8 cellular contexts compared by ENCODE assay signal in the genomic region with DNA sequence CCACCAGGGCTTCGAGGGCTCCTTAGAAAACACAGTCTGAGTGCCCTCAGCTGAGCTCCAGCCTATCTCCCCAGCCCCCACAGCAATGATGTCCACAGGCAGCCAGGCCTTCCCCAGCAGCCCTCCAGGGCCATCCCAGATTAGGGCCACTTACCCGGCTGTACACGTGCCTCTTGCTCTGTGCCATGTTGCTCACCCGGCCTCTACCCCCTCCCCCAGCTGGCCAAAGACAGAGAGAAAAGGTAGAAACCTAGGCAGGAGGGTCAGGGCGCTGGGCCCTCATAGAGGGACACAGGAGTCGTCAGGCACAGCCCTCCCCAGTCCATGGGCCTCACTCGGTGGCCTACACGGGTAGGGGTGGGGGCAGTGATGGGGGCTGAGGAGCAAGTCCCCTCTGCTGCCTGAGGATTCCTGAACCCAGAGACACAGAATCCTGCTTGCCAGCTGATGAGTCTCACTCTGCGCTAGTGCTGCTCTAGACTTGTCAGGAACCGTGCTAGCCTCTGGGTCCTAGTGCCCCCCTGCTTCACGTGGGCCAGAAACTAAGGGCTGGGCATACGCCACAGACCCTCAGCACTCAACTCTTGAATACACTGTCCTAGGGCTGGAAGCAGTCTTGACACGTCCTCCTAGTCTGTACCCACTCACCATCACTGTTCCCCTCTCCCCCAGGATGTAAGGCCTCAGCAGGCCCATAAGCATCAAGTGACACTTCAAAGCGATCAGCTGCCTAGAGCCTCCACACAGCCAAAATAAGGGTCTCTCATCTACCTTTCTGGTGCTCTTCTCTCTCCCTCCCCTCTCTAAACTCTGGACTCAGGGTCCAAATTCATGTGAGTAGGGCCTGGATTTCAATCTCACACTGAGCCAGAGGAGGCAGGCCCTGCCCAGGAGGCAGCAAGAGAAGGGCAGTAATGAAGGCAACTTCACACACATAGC. TPM values are rescaled to one million over a fixed set of nuclear protein-coding genes. Genes with fewer than 3 reads are reported as not detected.
DNase-seq lines count a peak whose midpoint lies in the region; ATAC-seq and TF ChIP-seq lines count a peak whose summit lies in the region.

A gene (minus strand): TSS at position 461 of the 939 bp plus-strand sequence. CDS start 274 bp downstream, at position 187.

- TF ChIP-seq EP300 in neural cell (conservative IDR thresholded peaks at IDR 0.05; ENCODE audit: poor library complexity, severe bottlenecking), result no peak

- H3K4me2 ChIP-seq in Loucy (ENCODE audit: low read depth, low read length, poor library complexity, severe bottlenecking) (peak within 1 kb of the TSS; percentile 76), neural cell (ENCODE audit: low read length) (peak within 1 kb of the TSS; percentile 86)

- ATAC-seq in HG03097 (IDR thresholded peaks at IDR 0.05; ENCODE audit: low FRiP score, unreplicated experiment), result no peak

- H2AFZ ChIP-seq in Loucy (ENCODE audit: low read length) (no peak within 1 kb of the TSS), neural cell (ENCODE audit: low read depth, low read length) (peak within 1 kb of the TSS; percentile 57)

- H3K4me1 ChIP-seq in Loucy (ENCODE audit: insufficient read depth, low read length, poor library complexity, severe bottlenecking) (peaks cover 27% of the 10 kb centered on the region), adipocyte (ENCODE audit: control insufficient read depth, insufficient read depth, low read length) (peaks cover 55% of the 10 kb centered on the region)

- H3K27me3 ChIP-seq in Loucy (ENCODE audit: insufficient read depth, low read length, poor library complexity, severe bottlenecking) (no peaks in the 10 kb centered on the region), adipocyte (replicated peaks; ENCODE audit: control insufficient read depth, insufficient read depth, low read length) (no peaks in the 10 kb centered on the region), neural cell (ENCODE audit: insufficient read depth, low read depth, low read length) (no peaks in the 10 kb centered on the region)

- no peaks in the 10 kb centered on the region for H3F3A ChIP-seq in Loucy (ENCODE audit: low read depth)
- no peaks in the 10 kb centered on the region for H3F3A ChIP-seq in neural cell (ENCODE audit: insufficient read depth, low read length, poor library complexity, severe bottlenecking)

- H3K9ac ChIP-seq in Loucy (ENCODE audit: low read depth, low read length, poor library complexity, severe bottlenecking), result peak within 1 kb of the TSS; percentile 59
- H3K9ac ChIP-seq in adipocyte (ENCODE audit: low read length), result peak within 1 kb of the TSS; percentile 86
- peak within 1 kb of the TSS; percentile 89 for H3K9ac ChIP-seq in neural cell (ENCODE audit: low read length)

- DNase-seq in NCI-H2107 (lab: John Stamatoyannopoulos, UW) (peak; percentile 2), NCI-H2107 treated with DMSO at 0.1 percent for 48 hours (lab: John Stamatoyannopoulos, UW; ENCODE audit: unreplicated experiment) (no peak), adipocyte (ENCODE audit: low read depth) (peak; percentile 75), glomerular visceral epithelial cell (ENCODE audit: extremely low spot score) (peak; percentile 39), NCI-H146 (lab: John Stamatoyannopoulos, UW) (no peak)

- H3K9me3 ChIP-seq in Loucy (ENCODE audit: insufficient read depth, low read depth, low read length) (no peaks in the 10 kb centered on the region), adipocyte (ENCODE audit: control insufficient read depth, low read length) (no peaks in the 10 kb centered on the region), neural cell (ENCODE audit: low read length) (no peaks in the 10 kb centered on the region)

- no peak for TF ChIP-seq CTCF in Loucy (conservative IDR thresholded peaks at IDR 0.05; ENCODE audit: low read length)
- TF ChIP-seq CTCF in neural cell (IDR thresholded peaks at IDR 0.05; ENCODE audit: poor library complexity, severe bottlenecking), result no peak

- peak; percentile 29 for TF ChIP-seq RAD21 in neural cell (conservative IDR thresholded peaks at IDR 0.05)

- H3K36me3 ChIP-seq in Loucy (ENCODE audit: insufficient read depth, low read length) (peaks cover 26% of the 10 kb centered on the region; the same call in 1 of the 2 replicates), adipocyte (ENCODE audit: control insufficient read depth, insufficient read depth, low read length, severe bottlenecking) (peaks cover 30% of the 10 kb centered on the region), neural cell (ENCODE audit: insufficient read depth, low read length) (peaks cover 3% of the 10 kb centered on the region)

- H3K4me3 ChIP-seq in Loucy (ENCODE audit: low read length, poor library complexity, severe bottlenecking) (peak within 1 kb of the TSS; percentile 62), adipocyte (ENCODE audit: low read length) (peak within 1 kb of the TSS; percentile 80), neural cell (ENCODE audit: low read length) (peak within 1 kb of the TSS; percentile 92)

- no peaks in the 10 kb centered on the region for H3K9me2 ChIP-seq in Loucy (replicated peaks; ENCODE audit: low read depth, low read length)
- H3K9me2 ChIP-seq in neural cell (ENCODE audit: insufficient read depth, low read length), result no peaks in the 10 kb centered on the region

- H3K79me2 ChIP-seq in Loucy (ENCODE audit: insufficient read depth, low read length) (peaks cover 36% of the 10 kb centered on the region; the same call in 1 of the 2 replicates), neural cell (replicated peaks; ENCODE audit: insufficient read depth, low read length) (peaks cover 78% of the 10 kb centered on the region)

- H4K20me1 ChIP-seq in Loucy (ENCODE audit: insufficient read depth, low read length, poor library complexity, severe bottlenecking) (peaks cover 12% of the 10 kb centered on the region), neural cell (ENCODE audit: insufficient read depth) (no peaks in the 10 kb centered on the region)

- H3K27ac ChIP-seq in neural cell (ENCODE audit: low read length), result peak within 1 kb of the TSS; percentile 89

TF ChIP-seq in neural cell, 6 proteins besides CTCF, POLR2A, EP300 and RAD21:
- TF ChIP-seq POLR2AphosphoS5 (IDR thresholded peaks at IDR 0.05) (peak; percentile 87), EZH2 (IDR thresholded peaks at IDR 0.05; ENCODE audit: borderline replicate concordance, insufficient read depth, low read length, poor library complexity, severe bottlenecking) (no peak), MXI1 (conservative IDR thresholded peaks at IDR 0.05; ENCODE audit: poor library complexity, severe bottlenecking) (peak; percentile 82), TAF1 (IDR thresholded peaks at IDR 0.05; ENCODE audit: low read depth) (peak; percentile 62), SMC3 (conservative IDR thresholded peaks at IDR 0.05; ENCODE audit: poor library complexity) (peak; percentile 44)
- TF ChIP-seq, protein P1, sequence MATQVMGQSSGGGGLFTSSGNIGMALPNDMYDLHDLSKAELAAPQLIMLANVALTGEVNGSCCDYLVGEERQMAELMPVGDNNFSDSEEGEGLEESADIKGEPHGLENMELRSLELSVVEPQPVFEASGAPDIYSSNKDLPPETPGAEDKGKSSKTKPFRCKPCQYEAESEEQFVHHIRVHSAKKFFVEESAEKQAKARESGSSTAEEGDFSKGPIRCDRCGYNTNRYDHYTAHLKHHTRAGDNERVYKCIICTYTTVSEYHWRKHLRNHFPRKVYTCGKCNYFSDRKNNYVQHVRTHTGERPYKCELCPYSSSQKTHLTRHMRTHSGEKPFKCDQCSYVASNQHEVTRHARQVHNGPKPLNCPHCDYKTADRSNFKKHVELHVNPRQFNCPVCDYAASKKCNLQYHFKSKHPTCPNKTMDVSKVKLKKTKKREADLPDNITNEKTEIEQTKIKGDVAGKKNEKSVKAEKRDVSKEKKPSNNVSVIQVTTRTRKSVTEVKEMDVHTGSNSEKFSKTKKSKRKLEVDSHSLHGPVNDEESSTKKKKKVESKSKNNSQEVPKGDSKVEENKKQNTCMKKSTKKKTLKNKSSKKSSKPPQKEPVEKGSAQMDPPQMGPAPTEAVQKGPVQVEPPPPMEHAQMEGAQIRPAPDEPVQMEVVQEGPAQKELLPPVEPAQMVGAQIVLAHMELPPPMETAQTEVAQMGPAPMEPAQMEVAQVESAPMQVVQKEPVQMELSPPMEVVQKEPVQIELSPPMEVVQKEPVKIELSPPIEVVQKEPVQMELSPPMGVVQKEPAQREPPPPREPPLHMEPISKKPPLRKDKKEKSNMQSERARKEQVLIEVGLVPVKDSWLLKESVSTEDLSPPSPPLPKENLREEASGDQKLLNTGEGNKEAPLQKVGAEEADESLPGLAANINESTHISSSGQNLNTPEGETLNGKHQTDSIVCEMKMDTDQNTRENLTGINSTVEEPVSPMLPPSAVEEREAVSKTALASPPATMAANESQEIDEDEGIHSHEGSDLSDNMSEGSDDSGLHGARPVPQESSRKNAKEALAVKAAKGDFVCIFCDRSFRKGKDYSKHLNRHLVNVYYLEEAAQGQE (IDR thresholded peaks at IDR 0.05; ENCODE audit: borderline replicate concordance), result no peak
TF ChIP-seq in neural cell: peak in this region for 4.

RNA-seq across cellular contexts. Expression of the gene that starts here (rescaled TPM):
- 160 and 183 TPM in 2 replicates for polyA plus RNA-seq in neural cell
- 232 and 268 TPM in 2 replicates for polyA minus RNA-seq in neural cell

Comparison
In these comparisons a context has a peak if more than half of its experiments do, and no peak if none do; other contexts are left out.
1. DNase-seq: peak in NCI-H2107 (single experiment), adipocyte (single experiment) and glomerular visceral epithelial cell (single experiment); none in NCI-H2107 treated with DMSO at 0.1 percent for 48 hours (single experiment) and NCI-H146 (single experiment).
2. Peak in every context shown above with its lines, with median percentiles within 50 percentile points of each other: H3K4me3 ChIP-seq and H3K9ac ChIP-seq.